8 cellular contexts compared by ENCODE assay signal in genomic region chr6:158808918-158809678, GRCh38. TPM values are rescaled to one million over a fixed set of nuclear protein-coding genes. Genes with fewer than 3 reads are reported as not detected.
DNase-seq lines count a peak whose midpoint lies in the region; ATAC-seq and TF ChIP-seq lines count a peak whose summit lies in the region.

No MANE protein-coding gene starts in this region.

- WGBS in mesenchymal stem cell, result 91% methylated on average over 7 of the region's 8 CpGs

- H4K91ac ChIP-seq in mesenchymal stem cell (ENCODE audit: low read length), result no peak overlapping the region

- peaks cover 5% of the 10 kb centered on the region for H3K36me3 ChIP-seq in cardiac muscle cell
- H3K36me3 ChIP-seq in mesenchymal stem cell (ENCODE audit: control insufficient read depth in 1 of 2, insufficient read depth in 2 of 2, low read depth in 1 of 2, low read length in 2 of 2), result peaks cover 0 to 13% of the 10 kb centered on the region in 2 experiments

- peak overlapping the region; percentile 71 for H3K4me3 Mint-ChIP-seq in T-helper 17 cell
- H3K4me3 Mint-ChIP-seq in activated T-helper 1 cell treated with anti-CD3 and anti-CD28 coated beads, Interleukin-12 subunit alpha, Interleukin-12 subunit beta, Interleukin-2, Interleukin-4 antibody, amounts not matched to agents 30 ng/mL and 10 ng/mL and 1 ng/mL, durations not matched to agents 14 hours and 24 hours and 36 hours, result no peak overlapping the region

- TF ChIP-seq CTCF in cardiac muscle cell (IDR thresholded peaks at IDR 0.05; ENCODE audit: low read depth, low read length) (no peak), omental fat pad (IDR thresholded peaks at IDR 0.05) (no peak)

- peaks cover 76% of the 10 kb centered on the region for H3K4me1 Mint-ChIP-seq in T-helper 17 cell
- peaks cover 95% of the 10 kb centered on the region for H3K4me1 Mint-ChIP-seq in activated T-helper 1 cell treated with anti-CD3 and anti-CD28 coated beads, Interleukin-12 subunit alpha, Interleukin-12 subunit beta, Interleukin-2, Interleukin-4 antibody, amounts not matched to agents 30 ng/mL and 10 ng/mL and 1 ng/mL, durations not matched to agents 14 hours and 24 hours and 36 hours (ENCODE audit: low read depth)

- H2AK5ac ChIP-seq in mesenchymal stem cell (ENCODE audit: low read length, severe bottlenecking), result no peak overlapping the region

- peak overlapping the region; percentile 24 for H3K27ac ChIP-seq in cardiac muscle cell
- H3K27ac ChIP-seq in mesenchymal stem cell (ENCODE audit: low read length, poor library complexity, severe bottlenecking), result peak overlapping the region; percentile 21

- H3K23ac ChIP-seq in mesenchymal stem cell (ENCODE audit: low read length in 2 of 2), result no peak overlapping the region

- no peaks in the 10 kb centered on the region for H3K9me3 Mint-ChIP-seq in activated T-helper 1 cell treated with anti-CD3 and anti-CD28 coated beads, Interleukin-12 subunit alpha, Interleukin-12 subunit beta, Interleukin-2, Interleukin-4 antibody, amounts not matched to agents 30 ng/mL and 10 ng/mL and 1 ng/mL, durations not matched to agents 14 hours and 24 hours and 36 hours

- H3K4me3 ChIP-seq in cardiac muscle cell (no peak overlapping the region), mesenchymal stem cell (ENCODE audit: insufficient read depth in 1 of 2, low read depth in 1 of 2, low read length in 2 of 2) (no peak overlapping the region)

- peaks cover 11% of the 10 kb centered on the region for H3K36me3 Mint-ChIP-seq in T-helper 17 cell (ENCODE audit: low read depth)
- peaks cover 50% of the 10 kb centered on the region for H3K36me3 Mint-ChIP-seq in activated T-helper 1 cell treated with anti-CD3 and anti-CD28 coated beads, Interleukin-12 subunit alpha, Interleukin-12 subunit beta, Interleukin-2, Interleukin-4 antibody, amounts not matched to agents 30 ng/mL and 10 ng/mL and 1 ng/mL, durations not matched to agents 14 hours and 24 hours and 36 hours (ENCODE audit: low read depth)

- ATAC-seq in left cardiac atrium (no peak), HG03039 (IDR thresholded peaks at IDR 0.05; ENCODE audit: unreplicated experiment) (peak; percentile 37), T-helper 17 cell (peak; percentile 69), omental fat pad (ENCODE audit: low FRiP score) (no peak)

- H3K14ac ChIP-seq in mesenchymal stem cell (ENCODE audit: low read length in 2 of 2), result no peak overlapping the region

- no peak overlapping the region for H2BK12ac ChIP-seq in mesenchymal stem cell (ENCODE audit: low read length in 2 of 2)

- H4K8ac ChIP-seq in mesenchymal stem cell (ENCODE audit: low read length), result no peak overlapping the region

- H3K4me1 ChIP-seq in cardiac muscle cell (ENCODE audit: low read depth) (peaks cover 49% of the 10 kb centered on the region), mesenchymal stem cell (ENCODE audit: control insufficient read depth, insufficient read depth, low read depth, low read length) (peaks cover 31% of the 10 kb centered on the region)

- peak overlapping the region; percentile 13 for H2BK15ac ChIP-seq in mesenchymal stem cell (ENCODE audit: low read depth, poor library complexity, severe bottlenecking)

- H3K4ac ChIP-seq in mesenchymal stem cell (ENCODE audit: low read depth in 1 of 2, low read length in 2 of 2), result peak overlapping the region in 1 of 2 experiments; percentile 33

- H3K27me3 Mint-ChIP-seq in T-helper 17 cell, result no peaks in the 10 kb centered on the region
- H3K27me3 Mint-ChIP-seq in activated T-helper 1 cell treated with anti-CD3 and anti-CD28 coated beads, Interleukin-12 subunit alpha, Interleukin-12 subunit beta, Interleukin-2, Interleukin-4 antibody, amounts not matched to agents 30 ng/mL and 10 ng/mL and 1 ng/mL, durations not matched to agents 14 hours and 24 hours and 36 hours (ENCODE audit: insufficient read depth), result no peaks in the 10 kb centered on the region

- H2AFZ ChIP-seq in mesenchymal stem cell (ENCODE audit: low read depth, low read length), result no peak overlapping the region

- no peak overlapping the region for H3K9ac ChIP-seq in mesenchymal stem cell (ENCODE audit: low read length)

- H3K27me3 ChIP-seq in cardiac muscle cell, result no peaks in the 10 kb centered on the region
- no peaks in the 10 kb centered on the region for H3K27me3 ChIP-seq in mesenchymal stem cell (ENCODE audit: control insufficient read depth in 1 of 2, insufficient read depth in 1 of 2, low read length in 2 of 2)

- no peak overlapping the region for H2BK120ac ChIP-seq in mesenchymal stem cell (ENCODE audit: low read depth, low read length)

- intact Hi-C loops in left cardiac atrium (cut with DNase I), result no loop called here
- intact Hi-C loops in activated T-helper 1 cell treated with anti-CD3 and anti-CD28 coated beads, Interleukin-12 subunit alpha, Interleukin-12 subunit beta, Interleukin-2, Interleukin-4 antibody, amounts not matched to agents 30 ng/mL and 10 ng/mL and 1 ng/mL, durations not matched to agents 14 hours and 24 hours and 36 hours (cut with micrococcal nuclease), result no loop called here

- peak overlapping the region; percentile 93 for H3K27ac Mint-ChIP-seq in T-helper 17 cell
- H3K27ac Mint-ChIP-seq in activated T-helper 1 cell treated with anti-CD3 and anti-CD28 coated beads, Interleukin-12 subunit alpha, Interleukin-12 subunit beta, Interleukin-2, Interleukin-4 antibody, amounts not matched to agents 30 ng/mL and 10 ng/mL and 1 ng/mL, durations not matched to agents 14 hours and 24 hours and 36 hours, result no peak overlapping the region

- H3K4me2 ChIP-seq in mesenchymal stem cell (ENCODE audit: low read length, poor library complexity, severe bottlenecking), result no peak overlapping the region

- H3K18ac ChIP-seq in mesenchymal stem cell (ENCODE audit: low read depth in 1 of 2, low read length in 2 of 2), result no peak overlapping the region

- H3K79me1 ChIP-seq in mesenchymal stem cell (replicated peaks; ENCODE audit: low read length, poor library complexity, severe bottlenecking), result peaks cover 4% of the 10 kb centered on the region

- no peak overlapping the region for H2BK5ac ChIP-seq in mesenchymal stem cell (ENCODE audit: low read depth, low read length, poor library complexity, severe bottlenecking)

- no peak for DNase-seq in cardiac muscle cell (ENCODE audit: low read depth in 1 of 2, low spot score in 1 of 2)
- DNase-seq in left cardiac atrium, result no peak
- peak in 1 of 3 donors; percentile 25 for DNase-seq in T-helper 17 cell
- DNase-seq in mesenchymal stem cell, result no peak
- DNase-seq in NCI-H524 (lab: John Stamatoyannopoulos, UW), result no peak
- no peak for DNase-seq in activated T-helper 1 cell treated with anti-CD3 and anti-CD28 coated beads, Interleukin-12 subunit alpha, Interleukin-12 subunit beta, Interleukin-2, Interleukin-4 antibody, amounts not matched to agents 30 ng/mL and 10 ng/mL and 1 ng/mL, durations not matched to agents 14 hours and 24 hours and 36 hours (ENCODE audit: low spot score)
- DNase-seq in omental fat pad (ENCODE audit: low spot score), result no peak

- no peaks in the 10 kb centered on the region for H3K9me3 ChIP-seq in cardiac muscle cell (ENCODE audit: low read depth)
- H3K9me3 ChIP-seq in T-helper 17 cell (ENCODE audit: control insufficient read depth, low read length, poor library complexity, severe bottlenecking), result no peaks in the 10 kb centered on the region
- no peaks in the 10 kb centered on the region for H3K9me3 ChIP-seq in mesenchymal stem cell (ENCODE audit: control insufficient read depth, low read length)

RNA-seq across cellular contexts. Expression of gene EZR, which starts 10.1 kb away (rescaled TPM):
- total RNA-seq in cardiac muscle cell, result 356 and 401 TPM in 2 replicates
- 375 and 448 TPM in 2 replicates for polyA plus RNA-seq in cardiac muscle cell
- total RNA-seq in left cardiac atrium, result 100 to 1,000 TPM; 140 to 217 TPM
- 100 to 1,000 TPM; 341 to 361 TPM for total RNA-seq in T-helper 17 cell
- 45.8 TPM for polyA plus RNA-seq in mesenchymal stem cell (2013, experiment 1 of 2)
- 44.2 TPM for polyA plus RNA-seq in mesenchymal stem cell (2013, experiment 2 of 2)
- 205 and 206 TPM in 2 replicates for total RNA-seq in activated T-helper 1 cell treated with anti-CD3 and anti-CD28 coated beads, Interleukin-12 subunit alpha, Interleukin-12 subunit beta, Interleukin-2, Interleukin-4 antibody, amounts not matched to agents 30 ng/mL and 10 ng/mL and 1 ng/mL, durations not matched to agents 14 hours and 24 hours and 36 hours
- total RNA-seq in omental fat pad, result 100 to 1,000 TPM in 2 of 4 donors, 10 to 100 TPM in 2; 60.9 to 480 (median 251) TPM

Comparison
In these comparisons a context has a peak if more than half of its experiments do, and no peak if none do; other contexts are left out.
1. ATAC-seq: peak in HG03039 (single experiment) and T-helper 17 cell (single experiment); none in left cardiac atrium (0 of 2) and omental fat pad (single experiment).